In the genomic region with DNA sequence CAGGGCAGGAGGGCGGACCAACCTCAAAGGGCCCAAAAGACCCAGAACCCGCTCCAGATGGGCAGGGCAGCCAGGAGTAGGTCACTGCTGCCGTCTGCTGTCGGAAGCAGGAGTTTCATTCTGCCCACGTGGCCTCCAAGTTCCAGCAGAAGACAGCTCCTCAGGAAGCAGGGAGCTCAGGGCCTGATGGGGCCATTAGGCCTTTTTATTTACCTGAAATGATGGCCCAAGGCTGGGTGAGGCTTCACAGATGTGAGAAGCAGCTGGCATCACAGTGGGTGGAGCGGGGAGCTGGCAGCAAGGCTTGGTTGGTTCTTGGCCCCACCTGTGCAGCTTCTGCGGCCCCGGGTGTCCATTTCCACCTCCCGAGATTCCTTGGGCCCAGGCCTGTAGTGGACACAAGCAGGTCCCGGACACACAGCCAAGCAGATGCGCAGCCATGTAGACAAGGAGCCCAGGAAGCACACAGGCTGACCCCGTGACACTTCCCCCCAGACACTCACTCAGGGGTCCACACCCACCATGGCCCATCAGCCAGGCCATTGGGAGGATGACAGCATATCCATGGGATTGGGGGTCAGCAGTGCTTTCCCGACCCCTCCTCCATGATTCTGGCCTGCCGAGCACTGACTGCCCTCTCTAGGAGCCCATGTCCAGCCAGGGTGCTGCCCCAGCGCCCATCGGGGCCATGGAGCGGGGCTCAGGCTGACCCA, we compare ENCODE assay signal across 9 cellular contexts. TPM values are rescaled to one million over a fixed set of nuclear protein-coding genes. Genes with fewer than 3 reads are reported as not detected.
A peak's percentile ranks its signal among the peaks of the same experiment; 100 is the strongest.
DNase-seq lines count a peak whose midpoint lies in the region; TF ChIP-seq lines count a peak whose summit lies in the region.
"Had no signal": no experiment of that assay in that cellular context is flagged by ENCODE, and none has a peak within 500 bp of the region (broad histone marks: within the 10 kb centered on the region; RNA-seq: fewer than 3 reads in every experiment).

No MANE protein-coding gene starts in this region.

- H3K27ac ChIP-seq in dorsolateral prefrontal cortex: peak overlapping the region in 2 of 59 donors; percentile 18 to 51

- no peaks in the 10 kb centered on the region for H3K27me3 ChIP-seq in dorsolateral prefrontal cortex

- intact Hi-C loops in dorsolateral prefrontal cortex (cut with DNase I): loop anchor here (2.0 to 5.0 kb wide), 2 partner anchors 130 to 131 kb away; no protein-coding TSS in a partner anchor

- H3K4me3 ChIP-seq in AG10803 (ENCODE audit: low read length) (no peak overlapping the region), dorsolateral prefrontal cortex (no peak overlapping the region)

- peak; percentile 81 for DNase-seq in AG10803 (ENCODE audit: low read depth)
- peak; percentile 64 for DNase-seq in HT-29 (ENCODE audit: low spot score)
- peak in 8 of 10 donors; percentile 28 to 74 (median 65) for DNase-seq in dorsolateral prefrontal cortex
- peak; percentile 13 for DNase-seq in midbrain (lab: John Stamatoyannopoulos, UW)
- no peak for DNase-seq in NCI-H748 treated with DMSO at 0.1 percent for 48 hours (lab: John Stamatoyannopoulos, UW)
- no peak for DNase-seq in DMS79 (lab: John Stamatoyannopoulos, UW)
- no peak for DNase-seq in activated CD8-positive, alpha-beta memory T cell treated with anti-CD3 and anti-CD28 coated beads, Interleukin-2, amount 50 U/mL, for 48 hours
- DNase-seq in activated CD4-positive, alpha-beta T cell treated with anti-CD3 and anti-CD28 coated beads, Interleukin-2, amount 50 U/mL, for 1 hour: no peak
- DNase-seq: activated B cell treated with CpG ODN at 0.5 μM for 24 hours had no signal

- TF ChIP-seq CTCF in AG10803 (conservative IDR thresholded peaks at IDR 0.05; ENCODE audit: low read length): peak; percentile 95
- peak in 54 of 56 donors; percentile 27 to 80 (median 61) for TF ChIP-seq CTCF in dorsolateral prefrontal cortex (IDR thresholded peaks at IDR 0.05 in 54 of 56, conservative IDR thresholded peaks at IDR 0.05 in 2 of 56; ENCODE audit: low read depth in 1 of 56, partially characterized antibody in 56 of 56)

RNA-seq across cellular contexts. Expression of gene C13orf46, which starts 26.4 kb away (rescaled TPM):
- total RNA-seq in HT-29 (2014; rRNA removed; shearing (Covaris generic)): 0.38 and 0.60 TPM in 2 replicates
- total RNA-seq in dorsolateral prefrontal cortex: 1 to 10 TPM; 1.0 to 8.3 (median 2.9) TPM

Comparison
In these comparisons a context has a peak if more than half of its experiments do, and no peak if none do; other contexts are left out.
1. DNase-seq: peak in AG10803 (single experiment), HT-29 (single experiment), dorsolateral prefrontal cortex (8 of 10) and midbrain (single experiment); none in NCI-H748 treated with DMSO at 0.1 percent for 48 hours (single experiment), DMS79 (single experiment), activated CD8-positive, alpha-beta memory T cell treated with anti-CD3 and anti-CD28 coated beads, Interleukin-2, amount 50 U/mL, for 48 hours (single experiment) and activated CD4-positive, alpha-beta T cell treated with anti-CD3 and anti-CD28 coated beads, Interleukin-2, amount 50 U/mL, for 1 hour (single experiment).